24 cellular contexts compared by ENCODE assay signal in genomic region chrX:115493015-115493414, GRCh38.
"Had no signal": no experiment of that assay in that cellular context is flagged by ENCODE, and none has a peak within 500 bp of the region (broad histone marks: within the 10 kb centered on the region; RNA-seq: fewer than 3 reads in every experiment).

No MANE protein-coding gene starts in this region.

- H3K27me3 Mint-ChIP-seq: effector memory CD8-positive, alpha-beta T cell had no signal

- DNase-seq: central memory CD4-positive, alpha-beta T cell; dorsolateral prefrontal cortex; effector memory CD8-positive, alpha-beta T cell; foreskin fibroblast; glutamatergic neuron; kidney; left cardiac atrium; left ventricle myocardium superior; mesendoderm; naive thymus-derived CD4-positive, alpha-beta T cell; nucleus accumbens; ovary; stimulated activated CD4-positive, alpha-beta T cell treated with anti-CD3 and anti-CD28 coated beads, Interleukin-2, amount 100 ng/mL, for 48 hours; stimulated activated naive CD8-positive, alpha-beta T cell treated with anti-CD3 and anti-CD28 coated beads, Interleukin-15, Interleukin-2, amounts not matched to agents 100 U/mL and 50 U/mL, for 24 hours had no signal

- H3K36me3 ChIP-seq: esophagus muscularis mucosa, gastroesophageal sphincter, neural progenitor cell, ovary, right atrium auricular region, suprapubic skin, tibial nerve had no signal

- H3K27ac Mint-ChIP-seq: effector memory CD8-positive, alpha-beta T cell; naive thymus-derived CD4-positive, alpha-beta T cell; neural progenitor cell; stimulated activated effector memory CD8-positive, alpha-beta T cell treated with anti-CD3 and anti-CD28 coated beads, Interleukin-12 subunit alpha, Interleukin-12 subunit beta, amount 100 ng/mL, for 72 hours had no signal

- H3K4me2 ChIP-seq: smooth muscle cell had no signal

- H3K4me3 ChIP-seq: coronary artery, dorsolateral prefrontal cortex, esophagus muscularis mucosa, gastroesophageal sphincter, neural progenitor cell, ovary, right atrium auricular region, smooth muscle cell, suprapubic skin, tibial nerve had no signal

- H3K27ac ChIP-seq: dorsolateral prefrontal cortex, epithelial cell of prostate, gastroesophageal sphincter, neural progenitor cell, ovary had no signal

- H3K9me3 Mint-ChIP-seq: neural progenitor cell had no signal

- H3K36me3 Mint-ChIP-seq: naive thymus-derived CD4-positive, alpha-beta T cell; neural progenitor cell; stimulated activated effector memory CD8-positive, alpha-beta T cell treated with anti-CD3 and anti-CD28 coated beads, Interleukin-12 subunit alpha, Interleukin-12 subunit beta, amount 100 ng/mL, for 72 hours had no signal

- H3K27me3 ChIP-seq: esophagus muscularis mucosa, gastroesophageal sphincter, neural progenitor cell, ovary, right atrium auricular region, suprapubic skin had no signal

- H3K9ac ChIP-seq: neural progenitor cell had no signal

- H2AFZ ChIP-seq: neural progenitor cell had no signal

- H3K4me1 Mint-ChIP-seq: naive thymus-derived CD4-positive, alpha-beta T cell; stimulated activated effector memory CD8-positive, alpha-beta T cell treated with anti-CD3 and anti-CD28 coated beads, Interleukin-12 subunit alpha, Interleukin-12 subunit beta, amount 100 ng/mL, for 72 hours had no signal

- H3K4me3 Mint-ChIP-seq: effector memory CD8-positive, alpha-beta T cell; naive thymus-derived CD4-positive, alpha-beta T cell; neural progenitor cell; stimulated activated effector memory CD8-positive, alpha-beta T cell treated with anti-CD3 and anti-CD28 coated beads, Interleukin-12 subunit alpha, Interleukin-12 subunit beta, amount 100 ng/mL, for 72 hours had no signal

- H3K4me1 ChIP-seq: gastroesophageal sphincter, right atrium auricular region, suprapubic skin had no signal

- H3K9me3 ChIP-seq: esophagus muscularis mucosa, gastroesophageal sphincter, ovary, right atrium auricular region, suprapubic skin, tibial nerve had no signal
